In genomic region chr9:131999692-132000551, GRCh38 we compare ENCODE assay signal across 12 cellular contexts.
DNase-seq lines count a peak whose midpoint lies in the region; ATAC-seq, FAIRE-seq and TF ChIP-seq lines count a peak whose summit lies in the region.
"Had no signal": no experiment of that assay in that cellular context is flagged by ENCODE, and none has a peak within 500 bp of the region (broad histone marks: within the 10 kb centered on the region; RNA-seq: fewer than 3 reads in every experiment).

No MANE protein-coding gene starts in this region.

- peak overlapping the region; percentile 70 for H2AK9ac ChIP-seq in IMR-90 (replicated peaks; ENCODE audit: low read depth, low read length, poor library complexity)

- H3K4me1 Mint-ChIP-seq in natural killer cell treated with Interleukin-12 subunit alpha and Interleukin-12 subunit beta and Interleukin-15 and Interleukin-18, amount 100 ng/mL, for 72 hours (ENCODE audit: low read depth in 2 of 2): peaks cover 41 to 52% of the 10 kb centered on the region in 2 donors

- H3K79me1 ChIP-seq in IMR-90 (ENCODE audit: low read depth in 1 of 2, low read length in 2 of 2) (peaks cover 49 to 74% of the 10 kb centered on the region in 2 experiments), trophoblast cell (ENCODE audit: low read length) (no peaks in the 10 kb centered on the region)

- peaks cover 4% of the 10 kb centered on the region; the same call in 1 of the 2 replicates for H3K36me3 ChIP-seq in IMR-90 (ENCODE audit: control insufficient read depth, insufficient read depth, low read length)
- no peaks in the 10 kb centered on the region for H3K36me3 ChIP-seq in mammary epithelial cell (ENCODE audit: insufficient read depth, low read length)
- peaks cover 0 to 9% of the 10 kb centered on the region in 2 experiments for H3K36me3 ChIP-seq in trophoblast cell (ENCODE audit: control insufficient read depth in 1 of 2, insufficient read depth in 2 of 2, low read length in 2 of 2)

- peaks cover 3% of the 10 kb centered on the region; the same call in 1 of the 2 replicates for H4K20me1 ChIP-seq in IMR-90 (ENCODE audit: insufficient read depth, low read length)
- H4K20me1 ChIP-seq in mammary epithelial cell (ENCODE audit: insufficient read depth, low read length): no peaks in the 10 kb centered on the region

- peak overlapping the region; percentile 74 for H3K4me3 Mint-ChIP-seq in natural killer cell treated with Interleukin-12 subunit alpha and Interleukin-12 subunit beta and Interleukin-15 and Interleukin-18, amount 100 ng/mL, for 72 hours
- H3K4me3 Mint-ChIP-seq: naive thymus-derived CD8-positive, alpha-beta T cell had no signal

- TF ChIP-seq CTCF in GM12864 (IDR thresholded peaks at IDR 0.05; ENCODE audit: low read depth, low read length, missing control alignments): no peak
- peak; percentile 37 for TF ChIP-seq CTCF in IMR-90 (conservative IDR thresholded peaks at IDR 0.05; ENCODE audit: low read depth, low read length)
- TF ChIP-seq CTCF in mammary epithelial cell (conservative IDR thresholded peaks at IDR 0.05 in 1 of 2, IDR thresholded peaks at IDR 0.05 in 1 of 2; ENCODE audit: extremely low read depth in 1 of 2, insufficient read depth in 1 of 2, low read depth in 1 of 2, low read length in 2 of 2): peak; percentile 8 to 22
- no peak for TF ChIP-seq CTCF in D721Med (IDR thresholded peaks at IDR 0.05; ENCODE audit: insufficient read depth, missing control alignments)

- TF ChIP-seq RAD21 in IMR-90 (IDR thresholded peaks at IDR 0.05; ENCODE audit: low read length): peak; percentile 39; the same call in 1 of the 2 replicates

- H2BK20ac ChIP-seq in IMR-90 (ENCODE audit: low read depth, low read length): peak overlapping the region; percentile 99

- H2BK120ac ChIP-seq in IMR-90 (ENCODE audit: low read depth, low read length) (peak overlapping the region; percentile 98), trophoblast cell (ENCODE audit: insufficient read depth, low read length, poor library complexity) (no peak overlapping the region)

- FAIRE-seq in D721Med (lab: Jason Lieb, UNC): no peak
- FAIRE-seq: colon had no signal

- no peak for TF ChIP-seq POLR2A in IMR-90 (IDR thresholded peaks at IDR 0.05; ENCODE audit: low read depth, low read length)

- dilution Hi-C loops in IMR-90 (cut with HindIII; ENCODE audit: low sequenced_read_pairs, unreplicated experiment): no loop called here
- dilution Hi-C loops in mammary epithelial cell (cut with HindIII; ENCODE audit: low sequenced_read_pairs): no loop called here

- POLR2A ChIA-PET in IMR-90 (lab: Charles Lee; ENCODE audit: unreplicated experiment): no interaction called here

- no peak overlapping the region for H2AFZ ChIP-seq in IMR-90 (replicated peaks; ENCODE audit: low read length, poor library complexity)
- no peak overlapping the region for H2AFZ ChIP-seq in mammary epithelial cell (ENCODE audit: low read depth, low read length)
- no peak overlapping the region for H2AFZ ChIP-seq in trophoblast cell (ENCODE audit: insufficient read depth, low read length, poor library complexity)

- H3K4me3 ChIP-seq in GM12864 (ENCODE audit: low read depth, low read length) (no peak overlapping the region), IMR-90 (ENCODE audit: insufficient read depth, low read depth, low read length) (no peak overlapping the region), mammary epithelial cell (replicated peaks in 1 of 3; ENCODE audit: insufficient read depth in 1 of 3, low read depth in 2 of 3, low read length in 3 of 3) (no peak overlapping the region), trophoblast cell (ENCODE audit: low read depth, low read length) (no peak overlapping the region)

- H3K27me3 ChIP-seq in IMR-90 (ENCODE audit: control insufficient read depth, insufficient read depth, low read length) (no peaks in the 10 kb centered on the region), mammary epithelial cell (ENCODE audit: insufficient read depth, low read length) (no peaks in the 10 kb centered on the region), trophoblast cell (ENCODE audit: insufficient read depth, low read length) (no peaks in the 10 kb centered on the region)

- BruUV-seq in IMR-90 (replicated peaks; lab: Mats Ljungman, UMichigan) (no TSS peak), mammary epithelial cell (replicated peaks; lab: Mats Ljungman, UMichigan) (no TSS peak)

- peak overlapping the region in 1 of 2 donors; percentile 15 for H3K27ac Mint-ChIP-seq in natural killer cell treated with Interleukin-12 subunit alpha and Interleukin-12 subunit beta and Interleukin-15 and Interleukin-18, amount 100 ng/mL, for 72 hours
- H3K27ac Mint-ChIP-seq: naive thymus-derived CD8-positive, alpha-beta T cell had no signal

- H3K9me1 ChIP-seq in IMR-90 (ENCODE audit: insufficient read depth, low read length): peaks cover 5% of the 10 kb centered on the region

- no peak overlapping the region for H4K12ac ChIP-seq in trophoblast cell (ENCODE audit: low read depth, low read length)

- H3K14ac ChIP-seq in IMR-90 (replicated peaks; ENCODE audit: low read depth, low read length) (peak overlapping the region; percentile 95), trophoblast cell (ENCODE audit: low read length) (no peak overlapping the region)

- WGBS in IMR-90 (ENCODE audit: extremely low coverage in 2 of 2, insufficient read length in 1 of 2), 2 experiments: no CpG with 5 or more reads among the region's 4 CpGs
- WGBS in mammary epithelial cell (ENCODE audit: low coverage, missing lambda C conversion rate): 25% methylated on average over 4 of the region's 4 CpGs
- WGBS in trophoblast cell (ENCODE audit: extremely low coverage, insufficient coverage, insufficient read length): no CpG with 5 or more reads among the region's 4 CpGs

- H2BK5ac ChIP-seq in IMR-90 (ENCODE audit: low read depth, low read length, poor library complexity, severe bottlenecking) (peak overlapping the region; percentile 90), trophoblast cell (ENCODE audit: low read depth, low read length, poor library complexity) (no peak overlapping the region)

- H3K79me2 ChIP-seq in mammary epithelial cell (ENCODE audit: insufficient read depth, low read length) (peaks cover 75% of the 10 kb centered on the region), trophoblast cell (ENCODE audit: control insufficient read depth, insufficient read depth, low read length, poor library complexity) (no peaks in the 10 kb centered on the region)

- H3K23ac ChIP-seq in IMR-90 (ENCODE audit: low read depth, low read length): peak overlapping the region; percentile 71
- no peak overlapping the region for H3K23ac ChIP-seq in trophoblast cell (ENCODE audit: low read length)

- in situ Hi-C loops in IMR-90 (cut with MboI; ENCODE audit: low sequenced_read_pairs): no loop called here
- in situ Hi-C loops in mammary epithelial cell (cut with MboI; ENCODE audit: low sequenced_read_pairs in 2 of 2): no loop called here

- intact Hi-C loops in IMR-90 (cut with micrococcal nuclease) (no loop called here), mammary epithelial cell (cut with micrococcal nuclease) (loop anchor here (2.0 to 10.0 kb wide), 2 partner anchors 27 to 165 kb away; partner anchors contain the start of gene NTNG2)

- peak overlapping the region; percentile 91 for H4K91ac ChIP-seq in IMR-90 (ENCODE audit: insufficient read depth, low read depth, low read length)
- H4K91ac ChIP-seq in trophoblast cell (ENCODE audit: low read depth, low read length): no peak overlapping the region

- H3K27ac ChIP-seq in IMR-90 (ENCODE audit: insufficient read depth, low read length): 0 out of 2 replicates have a peak overlapping the region, but pooled peaks have one; percentile 32
- H3K27ac ChIP-seq in mammary epithelial cell (ENCODE audit: insufficient read depth, low read depth, low read length): peak overlapping the region; percentile 83
- no peak overlapping the region for H3K27ac ChIP-seq in trophoblast cell (ENCODE audit: low read depth, low read length)
- H3K27ac ChIP-seq in caudate nucleus (ENCODE audit: low read depth, low read length): no peak overlapping the region

- H4K5ac ChIP-seq in IMR-90 (ENCODE audit: low read depth, low read length): peak overlapping the region; percentile 93; the same call in 1 of the 2 replicates

- peak; percentile 4 for DNase-seq in GM12864 (ENCODE audit: low read depth)
- peak; percentile 91 for DNase-seq in IMR-90
- peak; percentile 88 for DNase-seq in mammary epithelial cell
- DNase-seq in natural killer cell treated with Interleukin-12 subunit alpha and Interleukin-12 subunit beta and Interleukin-15 and Interleukin-18, amount 100 ng/mL, for 72 hours (ENCODE audit: low spot score): no peak
- DNase-seq in trophoblast cell: no peak
- no peak for DNase-seq in D721Med (ENCODE audit: insufficient read length, low spot score)
- DNase-seq in HuH-7 (ENCODE audit: low spot score): no peak
- no peak for DNase-seq in caudate nucleus (lab: John Stamatoyannopoulos, UW)
- DNase-seq: DND-41; naive thymus-derived CD8-positive, alpha-beta T cell; NCI-H2171 had no signal

- CTCF ChIA-PET in IMR-90 (lab: Yijun Ruan, JAX) (interaction anchor here (0.6 kb wide), 1 partner anchor 1816 kb away, joined by 4 read pairs; no protein-coding TSS in a partner anchor), mammary epithelial cell (lab: Charles Lee; ENCODE audit: low non-redundant PET) (no interaction called here)

- 0 out of 2 replicates have a peak overlapping the region, but pooled peaks have one; percentile 22 for H3K56ac ChIP-seq in IMR-90 (ENCODE audit: extremely low read depth, insufficient read depth, low read length)

- H3K9me3 ChIP-seq in IMR-90 (ENCODE audit: control insufficient read depth, insufficient read depth, low read length): peaks cover 7% of the 10 kb centered on the region
- H3K9me3 ChIP-seq in mammary epithelial cell (replicated peaks; ENCODE audit: insufficient read depth, low read length): peaks cover 7% of the 10 kb centered on the region
- H3K9me3 ChIP-seq in trophoblast cell (ENCODE audit: insufficient read depth, low read depth, low read length): peaks cover 1% of the 10 kb centered on the region

- H2BK15ac ChIP-seq in IMR-90 (ENCODE audit: low read depth, low read length): peak overlapping the region; percentile 97; the same call in 2 of the 3 replicates

- H3K27me3 Mint-ChIP-seq in natural killer cell treated with Interleukin-12 subunit alpha and Interleukin-12 subunit beta and Interleukin-15 and Interleukin-18, amount 100 ng/mL, for 72 hours: no peaks in the 10 kb centered on the region
- H3K27me3 Mint-ChIP-seq: naive thymus-derived CD8-positive, alpha-beta T cell had no signal

- H4K8ac ChIP-seq in IMR-90 (ENCODE audit: low read depth in 2 of 2, low read length in 2 of 2) (peak overlapping the region in 1 of 2 experiments; percentile 94; a peak in 2 of 4 replicates), trophoblast cell (ENCODE audit: low read depth, low read length) (no peak overlapping the region)

- no peak overlapping the region for H3K9ac ChIP-seq in IMR-90 (ENCODE audit: low read depth, low read length)
- peak overlapping the region; percentile 21 for H3K9ac ChIP-seq in mammary epithelial cell (ENCODE audit: insufficient read depth, low read length)
- H3K9ac ChIP-seq in trophoblast cell (ENCODE audit: low read length): no peak overlapping the region

- H3K36me3 Mint-ChIP-seq in natural killer cell treated with Interleukin-12 subunit alpha and Interleukin-12 subunit beta and Interleukin-15 and Interleukin-18, amount 100 ng/mL, for 72 hours: peaks cover 5% of the 10 kb centered on the region

- H3K4ac ChIP-seq in IMR-90 (ENCODE audit: low read depth, low read length) (peak overlapping the region; percentile 94), trophoblast cell (ENCODE audit: low read depth, low read length) (no peak overlapping the region)

- H3K18ac ChIP-seq in IMR-90 (ENCODE audit: low read depth, low read length) (peak overlapping the region; percentile 93; the same call in 1 of the 2 replicates), trophoblast cell (ENCODE audit: low read length) (no peak overlapping the region)

- no peaks in the 10 kb centered on the region for H3K9me3 Mint-ChIP-seq in natural killer cell treated with Interleukin-12 subunit alpha and Interleukin-12 subunit beta and Interleukin-15 and Interleukin-18, amount 100 ng/mL, for 72 hours
- H3K9me3 Mint-ChIP-seq: naive thymus-derived CD8-positive, alpha-beta T cell had no signal

- peak overlapping the region; percentile 69; the same call in 1 of the 2 replicates for H3K4me2 ChIP-seq in IMR-90 (ENCODE audit: low read depth, low read length)
- peak overlapping the region; percentile 80 for H3K4me2 ChIP-seq in mammary epithelial cell (ENCODE audit: insufficient read depth, low read depth, low read length)
- H3K4me2 ChIP-seq in trophoblast cell (ENCODE audit: low read length): no peak overlapping the region

- peak; percentile 72 for ATAC-seq in IMR-90 (ENCODE audit: low read depth)
- peak; percentile 83 to 87 for ATAC-seq in natural killer cell treated with Interleukin-12 subunit alpha and Interleukin-12 subunit beta and Interleukin-15 and Interleukin-18, amount 100 ng/mL, for 72 hours
- ATAC-seq: naive thymus-derived CD8-positive, alpha-beta T cell had no signal

- H2BK12ac ChIP-seq in trophoblast cell (ENCODE audit: low read length): no peak overlapping the region

- H2AK5ac ChIP-seq in IMR-90 (ENCODE audit: low read depth, low read length) (peak overlapping the region; percentile 91), trophoblast cell (ENCODE audit: low read length) (no peak overlapping the region)

- H3K4me1 ChIP-seq in IMR-90 (ENCODE audit: control insufficient read depth, insufficient read depth, low read length): peaks cover 11% of the 10 kb centered on the region
- H3K4me1 ChIP-seq in mammary epithelial cell (ENCODE audit: insufficient read depth, low read length): peaks cover 35% of the 10 kb centered on the region
- peaks cover 2% of the 10 kb centered on the region in 2 experiments for H3K4me1 ChIP-seq in trophoblast cell (ENCODE audit: control insufficient read depth in 1 of 2, insufficient read depth in 2 of 2, low read length in 2 of 2)

Comparison
In these comparisons a context has a peak if more than half of its experiments do, and no peak if none do; other contexts are left out.
1. DNase-seq: peak in GM12864 (single experiment), IMR-90 (single experiment) and mammary epithelial cell (single experiment); none in natural killer cell treated with Interleukin-12 subunit alpha and Interleukin-12 subunit beta and Interleukin-15 and Interleukin-18, amount 100 ng/mL, for 72 hours (single experiment), trophoblast cell (0 of 2), D721Med (single experiment), HuH-7 (single experiment) and caudate nucleus (0 of 61).
2. CTCF ChIP-seq: peak in IMR-90 (single experiment) and mammary epithelial cell (2 of 2); none in GM12864 (single experiment) and D721Med (single experiment).
3. H3K27ac ChIP-seq: peak in IMR-90 (single experiment) and mammary epithelial cell (single experiment); none in trophoblast cell (single experiment) and caudate nucleus (single experiment).